19 cellular contexts compared by ENCODE assay signal in genomic region chr13:85142351-85142750, GRCh38.
DNase-seq lines count a peak whose midpoint lies in the region; TF ChIP-seq lines count a peak whose summit lies in the region.
"Had no signal": no experiment of that assay in that cellular context is flagged by ENCODE, and none has a peak within 500 bp of the region (broad histone marks: within the 10 kb centered on the region; RNA-seq: fewer than 3 reads in every experiment).

No MANE protein-coding gene starts in this region.

- H3K4me3 ChIP-seq in A673 (ENCODE audit: low read depth, low read length, poor library complexity, severe bottlenecking) (no peak overlapping the region), SK-N-MC (peak overlapping the region; percentile 59)
- H3K4me3 ChIP-seq: BLaER1, GM12878 had no signal

- DNase-seq in A673 (ENCODE audit: low spot score), result peak; percentile 23
- peak; percentile 33 for DNase-seq in HEK293T (ENCODE audit: extremely low spot score)
- peak; percentile 74 for DNase-seq in SK-N-MC (ENCODE audit: low read depth, low spot score)
- no peak for DNase-seq in mesothelial cell of epicardium (ENCODE audit: low spot score in 2 of 2, unreplicated experiment in 2 of 2)
- no peak for DNase-seq in T-helper 1 cell
- DNase-seq in OCI-M2 (lab: John Stamatoyannopoulos, UW; ENCODE audit: unreplicated experiment), result no peak
- DNase-seq in A172 (ENCODE audit: low spot score), result no peak
- DNase-seq: CD4-positive, alpha-beta T cell; COR-L47; DND-41; H7; NCI-H1930; NCI-H524 treated with DMSO at 0.1 percent for 48 hours; PC-3; Right ventricle myocardium superior; T-helper 17 cell had no signal

- CTCF ChIA-PET in A673 (lab: Charles Lee), result no interaction called here
- CTCF ChIA-PET in HEK293T (lab: Yijun Ruan, JAX), result interaction anchor here (0.7 kb wide), 1 partner anchor 657 kb away, joined by 3 read pairs; the partner anchor contains the start of gene SLITRK6

- H3K4me3 Mint-ChIP-seq in mesothelial cell of epicardium, result no peak overlapping the region
- H3K4me3 Mint-ChIP-seq: CD4-positive, alpha-beta T cell; T-helper 17 cell had no signal

- BruUV-seq in A673 (replicated peaks; lab: Mats Ljungman, UMichigan), result no TSS peak

- no peak overlapping the region for H3K9ac ChIP-seq in SK-N-MC (ENCODE audit: insufficient read length)
- H3K9ac ChIP-seq: BLaER1, KMS-11 had no signal

- peaks cover 41% of the 10 kb centered on the region for H3K4me1 Mint-ChIP-seq in mesothelial cell of epicardium
- H3K4me1 Mint-ChIP-seq: T-helper 17 cell had no signal

- no peaks in the 10 kb centered on the region for H3K27me3 Mint-ChIP-seq in mesothelial cell of epicardium (ENCODE audit: low read depth)
- H3K27me3 Mint-ChIP-seq: CD4-positive, alpha-beta T cell; T-helper 17 cell had no signal

- no peak overlapping the region for H3K27ac ChIP-seq in A673 (ENCODE audit: low read depth, low read length, poor library complexity, severe bottlenecking)
- peak overlapping the region; percentile 22; the same call in 1 of the 2 replicates for H3K27ac ChIP-seq in SK-N-MC
- H3K27ac ChIP-seq: BLaER1, KMS-11 had no signal

- POLR2A ChIA-PET in A673 (lab: Charles Lee; ENCODE audit: low non-redundant PET) (no interaction called here), HEK293T (lab: Yijun Ruan, JAX) (no interaction called here)

- no peaks in the 10 kb centered on the region for H3K36me3 ChIP-seq in A673 (ENCODE audit: insufficient read depth, low read length, poor library complexity, severe bottlenecking)
- no peaks in the 10 kb centered on the region for H3K36me3 ChIP-seq in SK-N-MC (ENCODE audit: insufficient read depth, low read length)
- H3K36me3 ChIP-seq: BLaER1 had no signal

- no peaks in the 10 kb centered on the region for H3K27me3 ChIP-seq in A673 (replicated peaks; ENCODE audit: insufficient read depth, low read depth, low read length, poor library complexity)
- H3K27me3 ChIP-seq: BLaER1 had no signal

- no peaks in the 10 kb centered on the region for H3K36me3 Mint-ChIP-seq in mesothelial cell of epicardium

- H3K9me3 ChIP-seq in A673 (ENCODE audit: low read depth, low read length, poor library complexity, severe bottlenecking) (no peaks in the 10 kb centered on the region), SK-N-MC (ENCODE audit: low read depth, low read length) (no peaks in the 10 kb centered on the region)
- H3K9me3 ChIP-seq: BLaER1 had no signal

- TF ChIP-seq CTCF in A673 (conservative IDR thresholded peaks at IDR 0.05; ENCODE audit: low read depth, low read length) (no peak), mesothelial cell of epicardium (IDR thresholded peaks at IDR 0.05; ENCODE audit: unreplicated experiment) (no peak)

- H3K4me1 ChIP-seq in A673 (ENCODE audit: insufficient read depth, low read length, poor library complexity, severe bottlenecking), result peaks cover 15% of the 10 kb centered on the region
- H3K4me1 ChIP-seq: BLaER1 had no signal

- intact Hi-C loops in A673 (cut with micrococcal nuclease; ENCODE audit: unreplicated experiment), result no loop called here

- H3K9me3 Mint-ChIP-seq in mesothelial cell of epicardium, result no peaks in the 10 kb centered on the region
- H3K9me3 Mint-ChIP-seq: CD4-positive, alpha-beta T cell had no signal

- H3K27ac Mint-ChIP-seq in mesothelial cell of epicardium, result peak overlapping the region; percentile 77
- H3K27ac Mint-ChIP-seq: CD4-positive, alpha-beta T cell; T-helper 17 cell had no signal

TF ChIP-seq in HEK293T, 16 proteins besides CTCF, POLR2A, EP300 and RAD21:
- peak; percentile 46; the same call in 1 of the 2 replicates for TF ChIP-seq PKNOX1 (IDR thresholded peaks at IDR 0.05)
- no peak for TF ChIP-seq FOXA1 (IDR thresholded peaks at IDR 0.05)
TF ChIP-seq in HEK293T: peak in this region for 1.

Comparison
In these comparisons a context has a peak if more than half of its experiments do, and no peak if none do; other contexts are left out.
1. DNase-seq: peak in A673 (single experiment), HEK293T (single experiment) and SK-N-MC (single experiment); none in mesothelial cell of epicardium (0 of 2), T-helper 1 cell (0 of 5), OCI-M2 (single experiment) and A172 (single experiment).